ENCODE assay signal across 21 cellular contexts in the genomic region with DNA sequence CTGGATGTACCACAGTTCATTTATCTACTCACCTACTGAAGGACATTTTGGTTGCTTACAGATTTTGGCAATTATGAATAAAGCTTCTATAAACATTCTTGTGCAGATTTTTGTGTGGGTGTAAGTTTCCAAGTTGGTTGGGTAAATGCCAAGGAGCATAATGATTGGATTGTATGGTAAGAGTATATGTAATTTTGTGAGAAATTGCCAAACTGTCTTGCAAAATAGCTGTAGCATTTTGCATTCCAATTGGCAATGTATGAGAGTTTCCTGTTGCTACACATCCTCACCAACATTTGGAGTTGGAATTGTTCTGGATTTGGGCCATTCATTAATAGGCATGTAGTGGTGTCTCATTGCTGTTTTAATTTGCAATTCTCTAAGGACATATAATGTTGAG. TPM values are rescaled to one million over a fixed set of nuclear protein-coding genes. Genes with fewer than 3 reads are reported as not detected.
"Had no signal": no experiment of that assay in that cellular context is flagged by ENCODE, and none has a peak within 500 bp of the region (broad histone marks: within the 10 kb centered on the region; RNA-seq: fewer than 3 reads in every experiment).

No MANE protein-coding gene starts in this region.

- H3K9me3 ChIP-seq: esophagus squamous epithelium, mucosa of descending colon, testis, vagina had no signal

- H3K4me3 ChIP-seq: coronary artery, esophagus squamous epithelium, gastroesophageal sphincter, mucosa of descending colon, testis, vagina had no signal

- H3K27me3 ChIP-seq: gastroesophageal sphincter, testis, vagina had no signal

- ATAC-seq: gastroesophageal sphincter; left colon; mucosa of descending colon; sciatic nerve; stimulated activated naive B cell treated with anti-CD40 and anti-IgM and Interleukin-4, amounts not matched to agents 10 μg/mL and 1 μg/mL and 100 μg/mL, for 72 hours; WTC11 had no signal

- DNase-seq: activated gamma-delta T cell treated with Interleukin-2 at 50 U/mL for 16 hours; activated T-cell treated with anti-CD3 and anti-CD28 coated beads, Interleukin-2, amount 50 U/mL, for 1 hour; aorta; esophagus squamous epithelium; head of caudate nucleus; left colon; mesendoderm; mucosa of descending colon; nucleus accumbens; stimulated activated CD4-positive, alpha-beta T cell treated with anti-CD3 and anti-CD28 coated beads, Interleukin-2, amount 100 ng/mL, for 48 hours; stimulated activated CD8-positive, alpha-beta memory T cell treated with anti-CD3 and anti-CD28 coated beads, Interleukin-4, amount 100 ng/mL, for 48 hours; stimulated activated naive B cell treated with anti-CD40 and anti-IgM and Interleukin-4, amounts not matched to agents 10 μg/mL and 1 μg/mL and 100 μg/mL, for 72 hours; T1000; testis had no signal

- H3K36me3 ChIP-seq: esophagus squamous epithelium, gastroesophageal sphincter, vagina had no signal

- H3K4me1 ChIP-seq: esophagus squamous epithelium, gastroesophageal sphincter, testis, vagina had no signal

- H3K27ac ChIP-seq: coronary artery, esophagus squamous epithelium, gastroesophageal sphincter, testis, vagina had no signal

RNA-seq across cellular contexts. Expression of a gene that starts 33.9 kb away (rescaled TPM):
- total RNA-seq: aorta; gastroesophageal sphincter; left colon; mucosa of descending colon; sciatic nerve; T-helper 1 cell treated with Interleukin-12 subunit alpha and Interleukin-12 subunit beta and Interleukin-4 antibody, amounts not matched to agents 30 ng/mL and 1 ng/mL, for 36 hours; WTC11 had no signal
- polyA plus RNA-seq: aorta, neural cell had no signal
